8 cellular contexts compared by ENCODE assay signal in the genomic region with DNA sequence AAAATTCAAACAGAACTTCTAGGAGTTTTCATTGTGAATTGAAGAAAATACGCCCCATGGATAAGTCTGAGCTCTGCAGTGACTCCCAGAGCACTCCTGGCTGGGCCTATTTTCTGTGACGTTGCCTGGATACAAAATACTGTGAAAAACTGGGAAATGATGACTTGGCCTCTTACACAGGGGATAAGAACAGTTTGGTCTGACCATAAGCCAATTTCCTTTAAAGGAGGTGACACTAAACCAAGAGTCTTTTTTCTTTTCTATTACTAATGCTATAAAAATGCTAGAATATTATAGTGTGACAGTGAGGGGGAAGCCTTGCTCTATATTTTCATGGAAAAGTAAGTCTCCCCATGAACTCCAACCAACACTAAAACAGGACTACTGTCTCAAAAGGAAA. TPM values are rescaled to one million over a fixed set of nuclear protein-coding genes. Genes with fewer than 3 reads are reported as not detected.
A peak's percentile ranks its signal among the peaks of the same experiment; 100 is the strongest.
DNase-seq lines count a peak whose midpoint lies in the region; ATAC-seq and TF ChIP-seq lines count a peak whose summit lies in the region.

No MANE protein-coding gene starts in this region.

- H3K36me3 ChIP-seq in HUES48 (ENCODE audit: control insufficient read depth, insufficient read depth, low read length) (no peaks in the 10 kb centered on the region), suprapubic skin (no peaks in the 10 kb centered on the region)
- no peaks in the 10 kb centered on the region for H3K36me3 ChIP-seq in CD8-positive, alpha-beta memory T cell (ENCODE audit: insufficient read depth, low read length)

- H3K27me3 Mint-ChIP-seq in CD8-positive, alpha-beta memory T cell, result peaks cover 6 to 7% of the 10 kb centered on the region in 2 donors

- peak; percentile 99 for DNase-seq in cardiac fibroblast (ENCODE audit: low read depth in 2 of 2)
- peak; percentile 82 for DNase-seq in left kidney (ENCODE audit: low read depth, low spot score)
- DNase-seq in suprapubic skin (ENCODE audit: low spot score in 2 of 2), result no peak
- DNase-seq in activated CD8-positive, alpha-beta memory T cell treated with anti-CD3 and anti-CD28 coated beads for 24 hours, result no peak
- DNase-seq in CD8-positive, alpha-beta memory T cell, result no peak
- no peak for DNase-seq in ureter (ENCODE audit: low spot score)

- peak; percentile 60 for TF ChIP-seq EP300 in suprapubic skin (IDR thresholded peaks at IDR 0.05)

- no peaks in the 10 kb centered on the region for H3K36me3 Mint-ChIP-seq in CD8-positive, alpha-beta memory T cell

- CTCF ChIA-PET in CD8-positive, alpha-beta memory T cell (lab: Charles Lee), result no interaction called here

- POLR2A ChIA-PET in CD8-positive, alpha-beta memory T cell (lab: Charles Lee), result no interaction called here

- H3K9me3 ChIP-seq in HUES48 (ENCODE audit: control insufficient read depth, insufficient read depth, low read length) (no peaks in the 10 kb centered on the region), suprapubic skin (no peaks in the 10 kb centered on the region)
- H3K9me3 ChIP-seq in CD8-positive, alpha-beta memory T cell (ENCODE audit: low read length), result no peaks in the 10 kb centered on the region

- TF ChIP-seq POLR2A in suprapubic skin (IDR thresholded peaks at IDR 0.05), result no peak

- H3K9me3 Mint-ChIP-seq in CD8-positive, alpha-beta memory T cell, result no peaks in the 10 kb centered on the region

- H3K4me3 ChIP-seq in HUES48 (ENCODE audit: low read depth, low read length) (no peak overlapping the region; the same call in 1 of the 2 replicates), cardiac fibroblast (replicated peaks in 1 of 2; ENCODE audit: low read depth in 2 of 2, low read length in 2 of 2) (peak overlapping the region in 1 of 2 donors; percentile 11), suprapubic skin (no peak overlapping the region)
- H3K4me3 ChIP-seq in CD8-positive, alpha-beta memory T cell (ENCODE audit: low read length), result no peak overlapping the region

- H3K27ac ChIP-seq in HUES48 (ENCODE audit: low read depth, low read length) (peak overlapping the region; percentile 97), suprapubic skin (peak overlapping the region; percentile 98)
- H3K27ac ChIP-seq in CD8-positive, alpha-beta memory T cell (ENCODE audit: low read depth, low read length), result no peak overlapping the region

- 41% methylated on average over 2 of the region's 2 CpGs for WGBS in suprapubic skin

- no peak overlapping the region for H3K27ac Mint-ChIP-seq in CD8-positive, alpha-beta memory T cell

- no peak for ATAC-seq in HG02970 (IDR thresholded peaks at IDR 0.05; ENCODE audit: low FRiP score, unreplicated experiment)

- no peak overlapping the region for H3K4me3 Mint-ChIP-seq in CD8-positive, alpha-beta memory T cell

- H3K4me1 ChIP-seq in HUES48 (ENCODE audit: control insufficient read depth, insufficient read depth, low read length) (peaks cover 60% of the 10 kb centered on the region), suprapubic skin (peaks cover 86% of the 10 kb centered on the region)
- H3K4me1 ChIP-seq in CD8-positive, alpha-beta memory T cell (ENCODE audit: insufficient read depth, low read length), result no peaks in the 10 kb centered on the region

- TF ChIP-seq CTCF in cardiac fibroblast (IDR thresholded peaks at IDR 0.05; ENCODE audit: low read depth, low read length) (no peak), suprapubic skin (IDR thresholded peaks at IDR 0.05) (no peak)

- no peaks in the 10 kb centered on the region for H3K4me1 Mint-ChIP-seq in CD8-positive, alpha-beta memory T cell

- peak overlapping the region; percentile 55 for H3K9ac ChIP-seq in HUES48 (ENCODE audit: low read depth, low read length)

- H3K27me3 ChIP-seq in HUES48 (ENCODE audit: control insufficient read depth, insufficient read depth, low read length), result no peaks in the 10 kb centered on the region
- no peaks in the 10 kb centered on the region for H3K27me3 ChIP-seq in suprapubic skin
- no peaks in the 10 kb centered on the region for H3K27me3 ChIP-seq in CD8-positive, alpha-beta memory T cell (ENCODE audit: insufficient read depth, low read length, poor library complexity, severe bottlenecking)

RNA-seq across cellular contexts. Expression of gene MYOF, which starts 45.6 kb away (rescaled TPM):
- total RNA-seq in suprapubic skin, result 100 to 1,000 TPM in 3 of 4 donors, 10 to 100 TPM in 1; 77.8 to 174 (median 116) TPM
- total RNA-seq in CD8-positive, alpha-beta memory T cell, result 10 to 100 TPM; 57.0 to 62.8 TPM
- not detected for polyA plus RNA-seq in CD8-positive, alpha-beta memory T cell
- total RNA-seq in ureter, result 339 TPM

RNA-seq across cellular contexts. Expression of gene CEP55, which starts 59.8 kb away (rescaled TPM):
- total RNA-seq in suprapubic skin, result 1 to 10 TPM; 1.4 to 4.3 (median 2.8) TPM
- 10 to 100 TPM; 41.2 to 44.4 TPM for total RNA-seq in CD8-positive, alpha-beta memory T cell
- polyA plus RNA-seq in CD8-positive, alpha-beta memory T cell, result 0.97 TPM
- total RNA-seq in ureter, result 0.89 TPM

Comparison
In these comparisons a context has a peak if more than half of its experiments do, and no peak if none do; other contexts are left out.
1. DNase-seq: peak in cardiac fibroblast (2 of 2) and left kidney (single experiment); none in suprapubic skin (0 of 2), activated CD8-positive, alpha-beta memory T cell treated with anti-CD3 and anti-CD28 coated beads for 24 hours (single experiment), CD8-positive, alpha-beta memory T cell (0 of 5) and ureter (single experiment).
2. RNA of gene CEP55, which starts 59.8 kb away (total RNA-seq): 41.2 to 44.4 TPM in CD8-positive, alpha-beta memory T cell; 1.4 to 4.3 TPM in suprapubic skin and 0.89 TPM in ureter (single experiment); every median in the first group is over 4 times any median in the second.